In the genomic region with DNA sequence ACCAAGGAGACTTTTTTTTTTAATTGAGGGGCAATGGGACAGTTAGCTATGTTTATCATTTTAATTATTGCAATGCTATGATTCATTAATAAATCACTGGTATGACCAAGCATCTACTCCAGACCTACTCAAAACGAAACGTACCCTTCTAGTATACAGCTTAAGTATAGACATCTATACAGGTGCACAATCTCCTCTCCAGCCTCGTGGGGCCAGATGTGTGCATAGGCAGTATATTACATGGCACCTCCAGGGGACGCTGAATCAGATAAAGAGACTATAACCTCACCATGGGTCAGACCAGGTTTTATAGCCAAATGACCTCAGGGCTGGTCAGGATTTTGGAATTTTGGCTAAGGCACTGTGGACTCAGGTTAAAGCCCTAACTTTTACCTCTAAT, we compare ENCODE assay signal across 17 cellular contexts.
DNase-seq lines count a peak whose midpoint lies in the region; ATAC-seq, FAIRE-seq and TF ChIP-seq lines count a peak whose summit lies in the region.
"Had no signal": no experiment of that assay in that cellular context is flagged by ENCODE, and none has a peak within 500 bp of the region (broad histone marks: within the 10 kb centered on the region; RNA-seq: fewer than 3 reads in every experiment).

No MANE protein-coding gene starts in this region.

- H3K79me2 ChIP-seq in PC-3 (ENCODE audit: low read length), result no peaks in the 10 kb centered on the region
- H3K79me2 ChIP-seq in K562 (ENCODE audit: control insufficient read depth, insufficient read depth, low read length), result no peaks in the 10 kb centered on the region

- TF ChIP-seq CTCF in PC-3 (conservative IDR thresholded peaks at IDR 0.05; ENCODE audit: low read depth, low read length) (no peak), K562 (IDR thresholded peaks at IDR 0.05 in 2 of 3, conservative IDR thresholded peaks at IDR 0.05 in 1 of 3; ENCODE audit: insufficient read depth in 2 of 3, low read depth in 1 of 3, low read length in 3 of 3) (no peak)
- TF ChIP-seq CTCF in activated CD8-positive, alpha-beta T cell treated with anti-CD3 and anti-CD28 coated beads for 36 hours (IDR thresholded peaks at IDR 0.05), result no peak

- intact Hi-C loops in PC-3 (cut with micrococcal nuclease) (no loop called here), K562 (cut with micrococcal nuclease) (no loop called here)
- intact Hi-C loops in activated CD8-positive, alpha-beta T cell treated with anti-CD3 and anti-CD28 coated beads for 36 hours (cut with micrococcal nuclease), result no loop called here

- H3K4me2 ChIP-seq in PC-3 (ENCODE audit: low read length) (no peak overlapping the region), K562 (ENCODE audit: insufficient read depth, low read length) (no peak overlapping the region)
- H3K4me2 ChIP-seq: KMS-11 had no signal

- no peaks in the 10 kb centered on the region for H3F3A ChIP-seq in PC-3 (ENCODE audit: low read length, unreplicated experiment)

- TF ChIP-seq EP300 in K562 (IDR thresholded peaks at IDR 0.05; ENCODE audit: low read length), result no peak

- H3K27ac Mint-ChIP-seq in activated CD8-positive, alpha-beta T cell treated with anti-CD3 and anti-CD28 coated beads for 36 hours, result no peak overlapping the region
- H3K27ac Mint-ChIP-seq: B cell; CD8-positive, alpha-beta T cell had no signal

- ATAC-seq in GM18502 (IDR thresholded peaks at IDR 0.05; ENCODE audit: poor library complexity, unreplicated experiment), result peak; percentile 50
- ATAC-seq in HG03354 (IDR thresholded peaks at IDR 0.05; ENCODE audit: poor library complexity, severe bottlenecking, unreplicated experiment), result peak; percentile 60
- peak; percentile 27; the same call in 1 of the 2 replicates for ATAC-seq in PC-3
- ATAC-seq in K562, result peak; percentile 42
- no peak for ATAC-seq in GM19395 (IDR thresholded peaks at IDR 0.05; ENCODE audit: unreplicated experiment)
- ATAC-seq in activated CD8-positive, alpha-beta T cell treated with anti-CD3 and anti-CD28 coated beads for 36 hours, result no peak
- ATAC-seq: CD8-positive, alpha-beta T cell had no signal

- H3K9ac ChIP-seq in PC-3 (ENCODE audit: low read length), result no peak overlapping the region
- no peak overlapping the region for H3K9ac ChIP-seq in K562 (ENCODE audit: insufficient read depth in 1 of 2, low read depth in 2 of 2, low read length in 2 of 2)
- H3K9ac ChIP-seq: BLaER1 treated with 17β-estradiol and CSF1 and Interleukin-3, amounts not matched to agents 10 nM and 100 nM; GM23248; KMS-11 had no signal

- no peak for FAIRE-seq in K562 (lab: Jason Lieb, UNC)
- FAIRE-seq: HTR-8/SVneo had no signal

- H3K36me3 Mint-ChIP-seq in activated CD8-positive, alpha-beta T cell treated with anti-CD3 and anti-CD28 coated beads for 36 hours (ENCODE audit: low read depth), result no peaks in the 10 kb centered on the region
- H3K36me3 Mint-ChIP-seq: CD8-positive, alpha-beta T cell had no signal

- no peaks in the 10 kb centered on the region for H3K4me1 Mint-ChIP-seq in activated CD8-positive, alpha-beta T cell treated with anti-CD3 and anti-CD28 coated beads for 36 hours (ENCODE audit: low read depth)
- H3K4me1 Mint-ChIP-seq: B cell had no signal

- CTCF ChIA-PET in PC-3 (lab: Charles Lee) (no interaction called here), K562 (lab: Yijun Ruan, JAX; ENCODE audit: low intra/inter-chr PET ratio) (no interaction called here)
- CTCF ChIA-PET in activated CD8-positive, alpha-beta T cell treated with anti-CD3 and anti-CD28 coated beads for 36 hours (lab: Charles Lee), result interaction anchor here (1.2 kb wide), 1 partner anchor 10 kb away, joined by 3 read pairs; no protein-coding TSS in a partner anchor

- H3K9me3 ChIP-seq in PC-3 (ENCODE audit: low read length), result no peaks in the 10 kb centered on the region
- H3K9me3 ChIP-seq in K562 (replicated peaks; ENCODE audit: control insufficient read depth, insufficient read depth, low read depth, low read length), result no peaks in the 10 kb centered on the region
- H3K9me3 ChIP-seq: HAP-1 had no signal

- no peak overlapping the region for H3K4me3 Mint-ChIP-seq in activated CD8-positive, alpha-beta T cell treated with anti-CD3 and anti-CD28 coated beads for 36 hours
- H3K4me3 Mint-ChIP-seq: B cell; CD8-positive, alpha-beta T cell had no signal

- no peak overlapping the region for H3K27ac ChIP-seq in PC-3 (ENCODE audit: low read length)
- H3K27ac ChIP-seq in K562 (ENCODE audit: extremely low read depth, low read depth, low read length), result no peak overlapping the region
- H3K27ac ChIP-seq: BLaER1 treated with 17β-estradiol and CSF1 and Interleukin-3, amounts not matched to agents 10 nM and 100 nM; GM23248; KMS-11 had no signal

- H3K9me3 Mint-ChIP-seq in activated CD8-positive, alpha-beta T cell treated with anti-CD3 and anti-CD28 coated beads for 36 hours, result peaks cover 7% of the 10 kb centered on the region

- H3K4me3 ChIP-seq in PC-3 (ENCODE audit: low read length) (no peak overlapping the region), K562 (no peak overlapping the region)
- H3K4me3 ChIP-seq: BLaER1 treated with 17β-estradiol and CSF1 and Interleukin-3, amounts not matched to agents 10 nM and 100 nM; GM23248; HAP-1 had no signal

- in situ Hi-C loops in K562 (cut with MboI), result no loop called here

- WGBS in K562 (ENCODE audit: insufficient coverage, low coverage, missing lambda C conversion rate), result 22% methylated on average over 4 of the region's 4 CpGs

- H3K9me2 ChIP-seq in PC-3 (replicated peaks; ENCODE audit: low read length), result no peaks in the 10 kb centered on the region

- DNase-seq in PC-3 (no peak), K562 (ENCODE audit: extremely low read depth in 1 of 4, low spot score in 3 of 4) (no peak), NCI-H2171 (lab: John Stamatoyannopoulos, UW) (no peak)
- no peak for DNase-seq in activated CD8-positive, alpha-beta T cell treated with anti-CD3 and anti-CD28 coated beads for 36 hours
- no peak for DNase-seq in activated CD8-positive, alpha-beta memory T cell treated with anti-CD3 and anti-CD28 coated beads for 24 hours
- DNase-seq: 8988T; CD8-positive, alpha-beta T cell; GF-D8 had no signal

- TF ChIP-seq POLR2A in K562 (conservative IDR thresholded peaks at IDR 0.05), result no peak

- H3K27me3 ChIP-seq in PC-3 (ENCODE audit: low read length) (no peaks in the 10 kb centered on the region), K562 (ENCODE audit: control insufficient read depth in 2 of 2, insufficient read depth in 2 of 2, low read length in 2 of 2) (no peaks in the 10 kb centered on the region)
- H3K27me3 ChIP-seq: BLaER1 treated with 17β-estradiol and CSF1 and Interleukin-3, amounts not matched to agents 10 nM and 100 nM had no signal

- H2AFZ ChIP-seq in PC-3 (ENCODE audit: low read length) (no peak overlapping the region), K562 (ENCODE audit: low read depth, low read length) (no peak overlapping the region)
- H2AFZ ChIP-seq: GM23248 had no signal

- no peaks in the 10 kb centered on the region for H3K27me3 Mint-ChIP-seq in activated CD8-positive, alpha-beta T cell treated with anti-CD3 and anti-CD28 coated beads for 36 hours
- H3K27me3 Mint-ChIP-seq: B cell had no signal

- BruUV-seq in PC-3 (replicated peaks; lab: Mats Ljungman, UMichigan), result no TSS peak
- no TSS peak for BruUV-seq in K562 (replicated peaks; lab: Mats Ljungman, UMichigan)

- no peaks in the 10 kb centered on the region for H4K20me1 ChIP-seq in PC-3 (ENCODE audit: low read length)
- H4K20me1 ChIP-seq in K562 (replicated peaks; ENCODE audit: control insufficient read depth, insufficient read depth, low read length), result no peaks in the 10 kb centered on the region
- H4K20me1 ChIP-seq: BLaER1 treated with 17β-estradiol and CSF1 and Interleukin-3, amounts not matched to agents 10 nM and 100 nM had no signal

- no peak for TF ChIP-seq RAD21 in K562 (CRISPR knock-in tag; conservative IDR thresholded peaks at IDR 0.05 in 1 of 2, IDR thresholded peaks at IDR 0.05 in 1 of 2)

- no peaks in the 10 kb centered on the region for H3K4me1 ChIP-seq in PC-3 (ENCODE audit: insufficient read depth, low read length)
- 0 out of 5 replicates have a peak, but pooled peaks cover 0 to 4% of the 10 kb centered on the region in 2 experiments for H3K4me1 ChIP-seq in K562 (replicated peaks in 1 of 2; ENCODE audit: control insufficient read depth in 2 of 2, insufficient read depth in 2 of 2, low read length in 2 of 2)
- H3K4me1 ChIP-seq: HAP-1 had no signal

- no peaks in the 10 kb centered on the region for H3K9me1 ChIP-seq in K562 (ENCODE audit: control insufficient read depth, insufficient read depth, low read length)

- H3K36me3 ChIP-seq in PC-3 (ENCODE audit: low read depth, low read length) (no peaks in the 10 kb centered on the region), K562 (ENCODE audit: control insufficient read depth, insufficient read depth, low read length) (no peaks in the 10 kb centered on the region)
- H3K36me3 ChIP-seq: BLaER1 treated with 17β-estradiol and CSF1 and Interleukin-3, amounts not matched to agents 10 nM and 100 nM; HAP-1 had no signal

- POLR2A ChIA-PET in PC-3 (lab: Charles Lee; ENCODE audit: unreplicated experiment) (no interaction called here), K562 (lab: Yijun Ruan, JAX) (interaction anchor here (0.5 to 2.0 kb wide), 4 partner anchors 8 to 566 kb away, joined by 3 to 14 read pairs (median 3); no protein-coding TSS in a partner anchor)
- POLR2A ChIA-PET in activated CD8-positive, alpha-beta T cell treated with anti-CD3 and anti-CD28 coated beads for 36 hours (lab: Charles Lee), result no interaction called here

TF ChIP-seq in K562, 482 proteins besides CTCF, POLR2A, EP300 and RAD21:
- TF ChIP-seq TCF7L2 (IDR thresholded peaks at IDR 0.05; ENCODE audit: low read depth, low read length) (no peak), SUPT5H (IDR thresholded peaks at IDR 0.05) (no peak), ZNF232 (CRISPR knock-in tag; IDR thresholded peaks at IDR 0.05) (no peak)
- TF ChIP-seq, protein P1, sequence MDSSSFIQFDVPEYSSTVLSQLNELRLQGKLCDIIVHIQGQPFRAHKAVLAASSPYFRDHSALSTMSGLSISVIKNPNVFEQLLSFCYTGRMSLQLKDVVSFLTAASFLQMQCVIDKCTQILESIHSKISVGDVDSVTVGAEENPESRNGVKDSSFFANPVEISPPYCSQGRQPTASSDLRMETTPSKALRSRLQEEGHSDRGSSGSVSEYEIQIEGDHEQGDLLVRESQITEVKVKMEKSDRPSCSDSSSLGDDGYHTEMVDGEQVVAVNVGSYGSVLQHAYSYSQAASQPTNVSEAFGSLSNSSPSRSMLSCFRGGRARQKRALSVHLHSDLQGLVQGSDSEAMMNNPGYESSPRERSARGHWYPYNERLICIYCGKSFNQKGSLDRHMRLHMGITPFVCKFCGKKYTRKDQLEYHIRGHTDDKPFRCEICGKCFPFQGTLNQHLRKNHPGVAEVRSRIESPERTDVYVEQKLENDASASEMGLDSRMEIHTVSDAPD (CRISPR knock-in tag; IDR thresholded peaks at IDR 0.05), result no peak

Comparison
In these comparisons a context has a peak if more than half of its experiments do, and no peak if none do; other contexts are left out.
1. ATAC-seq: peak in GM18502 (single experiment), HG03354 (single experiment), PC-3 (single experiment) and K562 (single experiment); none in GM19395 (single experiment) and activated CD8-positive, alpha-beta T cell treated with anti-CD3 and anti-CD28 coated beads for 36 hours (single experiment).